In genomic region chr2:186714611-186715010, GRCh38 we compare ENCODE assay signal across 1 cellular context.
TF ChIP-seq lines count a peak whose summit lies in the region.

No MANE protein-coding gene starts in this region.

TF ChIP-seq in GM12878, 131 proteins besides CTCF, POLR2A, EP300 and RAD21:
- no peak for TF ChIP-seq PRDM15 (CRISPR knock-in tag; IDR thresholded peaks at IDR 0.05)
- no peak for TF ChIP-seq SMAD5 (IDR thresholded peaks at IDR 0.05; ENCODE audit: low read depth)
- peak; percentile 66 for TF ChIP-seq PKNOX1 (IDR thresholded peaks at IDR 0.05)
- TF ChIP-seq MXI1 (IDR thresholded peaks at IDR 0.05; ENCODE audit: low read depth, low read length), result no peak
- TF ChIP-seq EED (IDR thresholded peaks at IDR 0.05; ENCODE audit: low read depth), result no peak
- no peak for TF ChIP-seq ATF7 (IDR thresholded peaks at IDR 0.05; ENCODE audit: low read depth)
